Comparison of ENCODE assay signal across 16 cellular contexts in genomic region chr5:95102687-95103086, GRCh38.
DNase-seq lines count a peak whose midpoint lies in the region; ATAC-seq and FAIRE-seq lines count a peak whose summit lies in the region.
"Had no signal": no experiment of that assay in that cellular context is flagged by ENCODE, and none has a peak within 500 bp of the region (broad histone marks: within the 10 kb centered on the region; RNA-seq: fewer than 3 reads in every experiment).

No MANE protein-coding gene starts in this region.

- H3K9ac ChIP-seq in neuronal stem cell (ENCODE audit: low read depth, low read length, poor library complexity), result no peak overlapping the region

- FAIRE-seq in urothelium cell line (lab: Jason Lieb, UNC), result no peak
- FAIRE-seq: A204.1, islet of Langerhans had no signal

- H4K91ac ChIP-seq in neuronal stem cell (ENCODE audit: low read depth, low read length, poor library complexity), result no peak overlapping the region

- ATAC-seq in GM18498 (IDR thresholded peaks at IDR 0.05; ENCODE audit: unreplicated experiment) (peak; percentile 92), GM19438 (IDR thresholded peaks at IDR 0.05; ENCODE audit: low read depth, unreplicated experiment) (peak; percentile 96), HG02759 (IDR thresholded peaks at IDR 0.05; ENCODE audit: unreplicated experiment) (peak; percentile 95), HG03442 (IDR thresholded peaks at IDR 0.05; ENCODE audit: unreplicated experiment) (peak; percentile 84)
- ATAC-seq: PC-3 had no signal

- no peaks in the 10 kb centered on the region for H3K27me3 ChIP-seq in neuronal stem cell (ENCODE audit: control insufficient read depth in 3 of 3, insufficient read depth in 3 of 3, low read depth in 1 of 3, low read length in 3 of 3)
- H3K27me3 ChIP-seq: adrenal gland, suprapubic skin had no signal

- no peak overlapping the region for H4K8ac ChIP-seq in neuronal stem cell (ENCODE audit: low read depth, low read length)

- H3K9me3 ChIP-seq in neuronal stem cell (replicated peaks in 1 of 2; ENCODE audit: control insufficient read depth in 2 of 2, insufficient read depth in 1 of 2, low read depth in 1 of 2, low read length in 2 of 2), result no peaks in the 10 kb centered on the region
- H3K9me3 ChIP-seq: adrenal gland, suprapubic skin had no signal

- no peaks in the 10 kb centered on the region for H3K79me1 ChIP-seq in neuronal stem cell (ENCODE audit: low read depth, low read length)

- H3K14ac ChIP-seq in neuronal stem cell (ENCODE audit: low read length), result no peak overlapping the region

- H3K4ac ChIP-seq in neuronal stem cell (ENCODE audit: low read length), result no peak overlapping the region

- H3K36me3 ChIP-seq in neuronal stem cell (replicated peaks in 1 of 2; ENCODE audit: control insufficient read depth in 2 of 2, insufficient read depth in 2 of 2, low read length in 2 of 2), result no peaks in the 10 kb centered on the region
- H3K36me3 ChIP-seq: adrenal gland, suprapubic skin had no signal

- H3K27ac ChIP-seq in neuronal stem cell (replicated peaks; ENCODE audit: low read length), result no peak overlapping the region
- H3K27ac ChIP-seq: adrenal gland, suprapubic skin had no signal

- no peak overlapping the region for H2AFZ ChIP-seq in neuronal stem cell (ENCODE audit: low read length)

- H3K4me3 ChIP-seq in neuronal stem cell (ENCODE audit: low read length in 2 of 2), result no peak overlapping the region
- H3K4me3 ChIP-seq: adrenal gland, suprapubic skin had no signal

- no peak overlapping the region for H2BK5ac ChIP-seq in neuronal stem cell (ENCODE audit: low read length)

- peaks cover 0 to 2% of the 10 kb centered on the region in 2 donors for H3K4me1 ChIP-seq in neuronal stem cell (ENCODE audit: control insufficient read depth in 2 of 2, insufficient read depth in 1 of 2, low read depth in 1 of 2, low read length in 2 of 2)
- H3K4me1 ChIP-seq: adrenal gland, suprapubic skin had no signal

- no peak overlapping the region for H2AK5ac ChIP-seq in neuronal stem cell (ENCODE audit: low read depth, low read length)

- H3K18ac ChIP-seq in neuronal stem cell (ENCODE audit: low read length), result no peak overlapping the region

- DNase-seq in stimulated activated CD4-positive, alpha-beta T cell treated with anti-CD3 and anti-CD28 coated beads, Interleukin-4, amount 100 ng/mL, for 1 hour, result no peak
- DNase-seq in urothelium cell line (ENCODE audit: low spot score) (no peak), neuronal stem cell (ENCODE audit: low spot score) (no peak), SHP77 (lab: John Stamatoyannopoulos, UW) (no peak)
- DNase-seq: adrenal gland, dermis blood vessel endothelial cell, NCI-H2171, PC-3, T-helper 9 cell had no signal

- no peak overlapping the region for H3K4me2 ChIP-seq in neuronal stem cell (ENCODE audit: insufficient read depth, low read length, poor library complexity, severe bottlenecking)

- H2BK15ac ChIP-seq in neuronal stem cell (ENCODE audit: low read length), result no peak overlapping the region

- WGBS in neuronal stem cell (ENCODE audit: extremely low coverage in 2 of 2, insufficient read length in 2 of 2, insufficient replicate concordance in 1 of 2), 2 donors, result no CpG with 5 or more reads among the region's 1 CpG

- no peak overlapping the region for H2BK12ac ChIP-seq in neuronal stem cell (ENCODE audit: low read length)

- H2BK120ac ChIP-seq in neuronal stem cell (ENCODE audit: low read depth, low read length), result no peak overlapping the region

- H3K23ac ChIP-seq in neuronal stem cell (ENCODE audit: low read depth, low read length, poor library complexity), result no peak overlapping the region
